Comparison of ENCODE assay signal across 8 cellular contexts in the genomic region with DNA sequence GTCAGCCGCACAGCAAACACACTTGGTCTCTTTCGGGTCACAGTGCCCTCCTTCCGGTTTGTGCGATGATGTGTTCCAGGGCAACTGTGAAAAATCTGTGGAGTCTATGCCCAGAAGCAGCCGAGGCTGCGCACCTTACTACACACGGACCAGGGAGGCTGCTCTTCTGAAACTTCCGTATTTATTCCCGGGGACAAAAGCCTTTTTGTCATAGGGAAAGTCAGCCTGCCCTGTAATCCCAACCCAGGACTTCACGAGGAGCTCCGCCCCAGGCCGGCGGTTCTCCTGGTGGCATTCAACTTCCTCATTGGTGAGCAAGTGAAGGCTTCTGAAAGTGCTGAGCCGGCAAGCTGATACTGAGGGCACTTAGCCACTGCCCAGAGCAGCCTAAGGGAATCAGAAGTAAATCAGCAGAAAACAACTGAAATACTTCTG.
DNase-seq lines count a peak whose midpoint lies in the region; ATAC-seq and TF ChIP-seq lines count a peak whose summit lies in the region.

No MANE protein-coding gene starts in this region.

- H3T11ph ChIP-seq in H9 (ENCODE audit: low read length): no peak overlapping the region

- H3K27ac ChIP-seq in BLaER1 (peak overlapping the region; percentile 43), H9 (ENCODE audit: insufficient read length, low read depth, low read length) (peak overlapping the region; percentile 56), trophoblast cell (ENCODE audit: low read depth, low read length) (peak overlapping the region; percentile 54)

- H3K9ac ChIP-seq in BLaER1: no peak overlapping the region
- no peak overlapping the region for H3K9ac ChIP-seq in H9 (ENCODE audit: extremely low read depth, insufficient read length, low read length)
- H3K9ac ChIP-seq in trophoblast cell (ENCODE audit: low read length): no peak overlapping the region

- ATAC-seq in GM19397 (IDR thresholded peaks at IDR 0.05; ENCODE audit: unreplicated experiment): no peak

- H3K14ac ChIP-seq in H9 (ENCODE audit: insufficient read depth, low read length) (peak overlapping the region; percentile 32), trophoblast cell (ENCODE audit: low read length) (peak overlapping the region; percentile 66)

- H3K23ac ChIP-seq in H9 (ENCODE audit: insufficient read length, low read depth, low read length) (no peak overlapping the region), trophoblast cell (ENCODE audit: low read length) (no peak overlapping the region)

- no peak overlapping the region for H4K91ac ChIP-seq in H9 (ENCODE audit: insufficient read length, low read depth, low read length)
- no peak overlapping the region for H4K91ac ChIP-seq in trophoblast cell (ENCODE audit: low read depth, low read length)

- no peaks in the 10 kb centered on the region for H3K79me2 ChIP-seq in H9 (ENCODE audit: insufficient read depth, low read length)
- H3K79me2 ChIP-seq in trophoblast cell (ENCODE audit: control insufficient read depth, insufficient read depth, low read length, poor library complexity): no peaks in the 10 kb centered on the region

- WGBS in H9 (ENCODE audit: extremely low coverage, insufficient read length, low lambda C conversion rate): no CpG with 5 or more reads among the region's 14 CpGs
- no CpG with 5 or more reads among the region's 14 CpGs for WGBS in trophoblast cell (ENCODE audit: extremely low coverage, insufficient coverage, insufficient read length)

- no peak overlapping the region for H2BK5ac ChIP-seq in H9 (ENCODE audit: insufficient read length, low read length)
- peak overlapping the region; percentile 34 for H2BK5ac ChIP-seq in trophoblast cell (ENCODE audit: low read depth, low read length, poor library complexity)

- no peak overlapping the region for H3K56ac ChIP-seq in H9 (ENCODE audit: insufficient read length, low read depth, low read length)

- H3K4me1 Mint-ChIP-seq in H9: peaks cover 28 to 43% of the 10 kb centered on the region in 2 experiments
- H3K4me1 Mint-ChIP-seq in activated CD4-positive, alpha-beta memory T cell treated with anti-CD3 and anti-CD28 coated beads, Interleukin-2, amount 10 ng/mL, durations not matched to agents 7 days and 5 days: peaks cover 3% of the 10 kb centered on the region

- H3K4me3 ChIP-seq in BLaER1 (peak overlapping the region; percentile 51), trophoblast cell (ENCODE audit: low read depth, low read length) (no peak overlapping the region)

- H3K4ac ChIP-seq in H9 (ENCODE audit: low read depth, low read length): no peak overlapping the region
- no peak overlapping the region for H3K4ac ChIP-seq in trophoblast cell (ENCODE audit: low read depth, low read length)

- TF ChIP-seq CTCF in H9 (conservative IDR thresholded peaks at IDR 0.05): no peak

- H2BK15ac ChIP-seq in H9 (ENCODE audit: low read depth, low read length): no peak overlapping the region

- no peaks in the 10 kb centered on the region for H3K79me1 ChIP-seq in H9 (ENCODE audit: insufficient read depth, low read depth, low read length, poor library complexity, severe bottlenecking)
- peaks cover 8% of the 10 kb centered on the region for H3K79me1 ChIP-seq in trophoblast cell (ENCODE audit: low read length)

- peaks cover 22% of the 10 kb centered on the region for H3K4me1 ChIP-seq in BLaER1
- peaks cover 23% of the 10 kb centered on the region for H3K4me1 ChIP-seq in H9 (ENCODE audit: insufficient read depth, low read length)
- peaks cover 21 to 26% of the 10 kb centered on the region in 2 experiments for H3K4me1 ChIP-seq in trophoblast cell (ENCODE audit: control insufficient read depth in 1 of 2, insufficient read depth in 2 of 2, low read length in 2 of 2)

- peak overlapping the region; percentile 22 for H2AFZ ChIP-seq in H9 (ENCODE audit: low read length)
- H2AFZ ChIP-seq in trophoblast cell (ENCODE audit: insufficient read depth, low read length, poor library complexity): no peak overlapping the region

- H3K27me3 Mint-ChIP-seq in H9 (ENCODE audit: low read depth): peaks cover 10% of the 10 kb centered on the region
- H3K27me3 Mint-ChIP-seq in activated CD4-positive, alpha-beta memory T cell treated with anti-CD3 and anti-CD28 coated beads, Interleukin-2, amount 10 ng/mL, durations not matched to agents 7 days and 5 days: peaks cover 9% of the 10 kb centered on the region

- POLR2A ChIA-PET in activated CD4-positive, alpha-beta memory T cell treated with anti-CD3 and anti-CD28 coated beads, Interleukin-2, amount 10 ng/mL, durations not matched to agents 7 days and 5 days (lab: Charles Lee): no interaction called here

- H3K27me3 ChIP-seq in BLaER1 (no peaks in the 10 kb centered on the region), H9 (ENCODE audit: insufficient read depth, low read length) (no peaks in the 10 kb centered on the region), trophoblast cell (ENCODE audit: insufficient read depth, low read length) (no peaks in the 10 kb centered on the region)

- no peaks in the 10 kb centered on the region for H3K9me3 Mint-ChIP-seq in H9
- H3K9me3 Mint-ChIP-seq in activated CD4-positive, alpha-beta memory T cell treated with anti-CD3 and anti-CD28 coated beads, Interleukin-2, amount 10 ng/mL, durations not matched to agents 7 days and 5 days: no peaks in the 10 kb centered on the region

- peaks cover 0 to 1% (median 0%) of the 10 kb centered on the region in 3 experiments; a peak in 2 of 7 replicates for H3K36me3 Mint-ChIP-seq in H9 (ENCODE audit: insufficient read depth in 1 of 3, low read depth in 3 of 3)
- no peaks in the 10 kb centered on the region for H3K36me3 Mint-ChIP-seq in activated CD4-positive, alpha-beta memory T cell treated with anti-CD3 and anti-CD28 coated beads, Interleukin-2, amount 10 ng/mL, durations not matched to agents 7 days and 5 days (ENCODE audit: low read depth)

- H3K18ac ChIP-seq in H9 (ENCODE audit: insufficient read length, low read depth, low read length) (no peak overlapping the region), trophoblast cell (ENCODE audit: low read length) (peak overlapping the region; percentile 46)

- H3K4me3 Mint-ChIP-seq in H9: peak overlapping the region; percentile 34 to 64; a peak in 4 of 5 replicates
- H3K4me3 Mint-ChIP-seq in activated CD4-positive, alpha-beta memory T cell treated with anti-CD3 and anti-CD28 coated beads, Interleukin-2, amount 10 ng/mL, durations not matched to agents 7 days and 5 days: no peak overlapping the region

- DNase-seq in H9 (peak; percentile 76), SKM-1 treated with dmso at 0.1 percent for 144 hours (lab: John Stamatoyannopoulos, UW; ENCODE audit: unreplicated experiment) (peak; percentile 59), fibroblast of peridontal ligament (ENCODE audit: extremely low read depth) (peak; percentile 51), trophoblast cell (peak; percentile 81 to 84), mesenteric fat pad (ENCODE audit: low spot score) (no peak)
- DNase-seq in activated CD4-positive, alpha-beta memory T cell treated with anti-CD3 and anti-CD28 coated beads, Interleukin-2, amount 10 ng/mL, durations not matched to agents 7 days and 5 days: no peak

- H3K23me2 ChIP-seq in H9 (ENCODE audit: insufficient read length, low read depth, low read length, poor library complexity, severe bottlenecking): peaks cover 6% of the 10 kb centered on the region

- no peak overlapping the region for H4K12ac ChIP-seq in trophoblast cell (ENCODE audit: low read depth, low read length)

- peak overlapping the region; percentile 29 for H2BK20ac ChIP-seq in H9 (ENCODE audit: low read depth, low read length, poor library complexity, severe bottlenecking)

- peak overlapping the region in 2 of 3 experiments; percentile 78 to 96; a peak in 5 of 7 replicates for H3K27ac Mint-ChIP-seq in H9
- no peak overlapping the region for H3K27ac Mint-ChIP-seq in activated CD4-positive, alpha-beta memory T cell treated with anti-CD3 and anti-CD28 coated beads, Interleukin-2, amount 10 ng/mL, durations not matched to agents 7 days and 5 days

- H3K9me3 ChIP-seq in BLaER1: no peaks in the 10 kb centered on the region
- H3K9me3 ChIP-seq in H9 (ENCODE audit: control insufficient read depth, low read depth, low read length): no peaks in the 10 kb centered on the region
- no peaks in the 10 kb centered on the region for H3K9me3 ChIP-seq in trophoblast cell (ENCODE audit: insufficient read depth, low read depth, low read length)

- CTCF ChIA-PET in activated CD4-positive, alpha-beta memory T cell treated with anti-CD3 and anti-CD28 coated beads, Interleukin-2, amount 10 ng/mL, durations not matched to agents 7 days and 5 days (lab: Charles Lee): no interaction called here

- H3K36me3 ChIP-seq in BLaER1 (no peaks in the 10 kb centered on the region), trophoblast cell (ENCODE audit: control insufficient read depth in 1 of 2, insufficient read depth in 2 of 2, low read length in 2 of 2) (no peaks in the 10 kb centered on the region)

- H3K4me2 ChIP-seq in BLaER1 (peak overlapping the region; percentile 73), H9 (ENCODE audit: insufficient read depth, insufficient read length, low read length) (peak overlapping the region; percentile 66), trophoblast cell (ENCODE audit: low read length) (peak overlapping the region; percentile 11)

- no peak overlapping the region for H2BK12ac ChIP-seq in H9 (ENCODE audit: insufficient read length, low read depth, low read length)
- peak overlapping the region; percentile 37 for H2BK12ac ChIP-seq in trophoblast cell (ENCODE audit: low read length)

- H2AK5ac ChIP-seq in H9 (ENCODE audit: insufficient read length, low read length) (peak overlapping the region; percentile 7), trophoblast cell (ENCODE audit: low read length) (peak overlapping the region; percentile 23)

- no peak overlapping the region for H4K8ac ChIP-seq in H9 (replicated peaks; ENCODE audit: insufficient read length, low read depth, low read length)
- peak overlapping the region; percentile 36 for H4K8ac ChIP-seq in trophoblast cell (ENCODE audit: low read depth, low read length)

- H2BK120ac ChIP-seq in H9 (ENCODE audit: low read depth, low read length, poor library complexity, severe bottlenecking) (no peak overlapping the region), trophoblast cell (ENCODE audit: insufficient read depth, low read length, poor library complexity) (no peak overlapping the region)

- no peak overlapping the region for H4K5ac ChIP-seq in H9 (ENCODE audit: insufficient read length, low read depth, low read length)

- no peaks in the 10 kb centered on the region for H4K20me1 ChIP-seq in BLaER1
- H4K20me1 ChIP-seq in H9 (ENCODE audit: control insufficient read depth, insufficient read depth, insufficient read length): no peaks in the 10 kb centered on the region

Comparison
In these comparisons a context has a peak if more than half of its experiments do, and no peak if none do; other contexts are left out.
1. H3K4me2 ChIP-seq: peak in every context shown above with its lines; median percentile 73 in BLaER1; 66 in H9; 11 in trophoblast cell.
2. DNase-seq: peak in H9 (single experiment), SKM-1 treated with dmso at 0.1 percent for 144 hours (single experiment), fibroblast of peridontal ligament (single experiment) and trophoblast cell (2 of 2); none in activated CD4-positive, alpha-beta memory T cell treated with anti-CD3 and anti-CD28 coated beads, Interleukin-2, amount 10 ng/mL, durations not matched to agents 7 days and 5 days (single experiment) and mesenteric fat pad (single experiment).
3. Peak in every context shown above with its lines, with median percentiles within 50 percentile points of each other: H3K27ac ChIP-seq.